1 cellular context compared by ENCODE assay signal in the genomic region with DNA sequence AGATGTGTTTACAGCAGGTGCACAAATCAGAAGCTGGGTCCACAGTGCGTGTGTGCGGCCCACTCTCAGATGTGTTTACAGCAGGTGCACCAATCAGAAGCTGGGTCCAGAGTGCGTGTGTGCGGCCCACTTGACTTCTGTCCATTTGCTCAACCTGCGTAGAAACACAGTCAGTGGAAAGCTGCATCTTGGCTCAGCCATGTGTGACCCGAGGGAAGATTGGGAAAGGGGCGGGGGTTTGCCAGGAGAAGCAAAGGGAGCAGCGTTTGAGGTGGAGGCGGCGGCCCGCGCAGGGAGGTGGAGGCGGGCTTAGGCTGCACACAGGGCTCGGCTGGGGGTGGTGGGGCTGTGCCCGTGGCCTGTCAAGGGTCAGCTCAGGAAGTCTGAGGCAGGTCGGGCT.
TF ChIP-seq lines count a peak whose summit lies in the region.

No MANE protein-coding gene starts in this region.

TF ChIP-seq in HepG2, 621 proteins besides CTCF, POLR2A, EP300 and RAD21 (continued from another document and continues in another):
- TF ChIP-seq MEIS1 (CRISPR knock-in tag; IDR thresholded peaks at IDR 0.05; ENCODE audit: borderline replicate concordance) (no peak), NFIB (CRISPR knock-in tag; IDR thresholded peaks at IDR 0.05; ENCODE audit: borderline replicate concordance) (no peak), SALL1 (CRISPR knock-in tag; IDR thresholded peaks at IDR 0.05) (peak; percentile 29; the same call in 1 of the 2 replicates), TAF1 (CRISPR knock-in tag; IDR thresholded peaks at IDR 0.05) (no peak), TBP (CRISPR knock-in tag; IDR thresholded peaks at IDR 0.05) (no peak), PCBP2 (optimal IDR thresholded peaks at IDR 0.05; ENCODE audit: low read depth, low read length, poor library complexity, severe bottlenecking) (no peak), MED1 (CRISPR knock-in tag; IDR thresholded peaks at IDR 0.05) (no peak), HNRNPLL (IDR thresholded peaks at IDR 0.05; ENCODE audit: low read depth, low read length, poor library complexity, severe bottlenecking) (peak; percentile 83), ZNF280B (CRISPR knock-in tag; IDR thresholded peaks at IDR 0.05; ENCODE audit: borderline replicate concordance) (no peak), SP2 (CRISPR knock-in tag; IDR thresholded peaks at IDR 0.05) (no peak), ZNF615 (CRISPR knock-in tag; IDR thresholded peaks at IDR 0.05; ENCODE audit: borderline replicate concordance) (no peak), HOXA3 (CRISPR knock-in tag; IDR thresholded peaks at IDR 0.05) (no peak; the same call in 1 of the 2 replicates), CREM (IDR thresholded peaks at IDR 0.05) (no peak; the same call in 1 of the 2 replicates), CREM (CRISPR knock-in tag; IDR thresholded peaks at IDR 0.05) (no peak), HNF4A (CRISPR knock-in tag; IDR thresholded peaks at IDR 0.05) (peak; percentile 49; the same call in 1 of the 2 replicates), ZFX (CRISPR knock-in tag; IDR thresholded peaks at IDR 0.05; ENCODE audit: low read depth) (peak; percentile 43; the same call in 1 of the 2 replicates), DBP (CRISPR knock-in tag; IDR thresholded peaks at IDR 0.05; ENCODE audit: not compliant biosample characterization) (no peak), HMG20A (CRISPR knock-in tag; IDR thresholded peaks at IDR 0.05; ENCODE audit: borderline replicate concordance) (no peak), PREB (CRISPR knock-in tag; IDR thresholded peaks at IDR 0.05) (no peak), AGO2 (optimal IDR thresholded peaks at IDR 0.05; ENCODE audit: low read depth, low read length) (peak; percentile 37), ZBTB38 (CRISPR knock-in tag; IDR thresholded peaks at IDR 0.05) (peak; percentile 95; the same call in 1 of the 2 replicates), STAG1 (CRISPR knock-in tag; IDR thresholded peaks at IDR 0.05) (no peak), ZNF749 (CRISPR knock-in tag; IDR thresholded peaks at IDR 0.05; ENCODE audit: borderline replicate concordance) (no peak)
- TF ChIP-seq, protein P1, sequence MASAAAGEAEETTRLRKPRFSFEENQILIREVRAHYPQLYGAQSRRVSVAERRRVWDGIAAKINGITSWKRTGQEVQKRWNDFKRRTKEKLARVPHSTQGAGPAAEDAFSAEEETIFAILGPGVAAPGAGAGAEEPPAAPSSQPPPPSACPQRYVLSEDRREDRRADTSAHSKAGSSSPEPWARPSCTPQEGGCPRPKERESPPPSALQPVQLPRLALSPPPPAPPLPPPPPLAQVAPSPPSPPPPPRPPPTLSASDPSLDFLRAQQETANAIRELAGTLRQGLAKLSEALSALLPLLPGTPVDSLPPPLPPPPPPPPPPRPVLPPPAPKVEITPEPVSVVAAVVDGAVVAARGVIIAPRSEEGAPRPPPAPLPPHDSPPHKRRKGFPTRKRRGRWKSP (CRISPR knock-in tag; IDR thresholded peaks at IDR 0.05) = no peak
- TF ChIP-seq, protein P2, sequence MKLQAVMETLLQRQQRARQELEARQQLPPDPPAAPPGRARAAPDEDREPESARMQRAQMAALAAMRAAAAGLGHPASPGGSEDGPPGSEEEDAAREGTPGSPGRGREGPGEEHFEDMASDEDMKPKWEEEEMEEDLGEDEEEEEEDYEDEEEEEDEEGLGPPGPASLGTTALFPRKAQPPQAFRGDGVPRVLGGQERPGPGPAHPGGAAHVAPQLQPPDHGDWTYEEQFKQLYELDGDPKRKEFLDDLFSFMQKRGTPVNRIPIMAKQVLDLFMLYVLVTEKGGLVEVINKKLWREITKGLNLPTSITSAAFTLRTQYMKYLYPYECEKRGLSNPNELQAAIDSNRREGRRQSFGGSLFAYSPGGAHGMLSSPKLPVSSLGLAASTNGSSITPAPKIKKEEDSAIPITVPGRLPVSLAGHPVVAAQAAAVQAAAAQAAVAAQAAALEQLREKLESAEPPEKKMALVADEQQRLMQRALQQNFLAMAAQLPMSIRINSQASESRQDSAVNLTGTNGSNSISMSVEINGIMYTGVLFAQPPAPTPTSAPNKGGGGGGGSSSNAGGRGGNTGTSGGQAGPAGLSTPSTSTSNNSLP (IDR thresholded peaks at IDR 0.05; ENCODE audit: low read depth, low read length) = no peak
- TF ChIP-seq, protein P3, sequence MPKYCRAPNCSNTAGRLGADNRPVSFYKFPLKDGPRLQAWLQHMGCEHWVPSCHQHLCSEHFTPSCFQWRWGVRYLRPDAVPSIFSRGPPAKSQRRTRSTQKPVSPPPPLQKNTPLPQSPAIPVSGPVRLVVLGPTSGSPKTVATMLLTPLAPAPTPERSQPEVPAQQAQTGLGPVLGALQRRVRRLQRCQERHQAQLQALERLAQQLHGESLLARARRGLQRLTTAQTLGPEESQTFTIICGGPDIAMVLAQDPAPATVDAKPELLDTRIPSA (CRISPR knock-in tag; IDR thresholded peaks at IDR 0.05; ENCODE audit: borderline replicate concordance) = no peak
- TF ChIP-seq, protein P4, sequence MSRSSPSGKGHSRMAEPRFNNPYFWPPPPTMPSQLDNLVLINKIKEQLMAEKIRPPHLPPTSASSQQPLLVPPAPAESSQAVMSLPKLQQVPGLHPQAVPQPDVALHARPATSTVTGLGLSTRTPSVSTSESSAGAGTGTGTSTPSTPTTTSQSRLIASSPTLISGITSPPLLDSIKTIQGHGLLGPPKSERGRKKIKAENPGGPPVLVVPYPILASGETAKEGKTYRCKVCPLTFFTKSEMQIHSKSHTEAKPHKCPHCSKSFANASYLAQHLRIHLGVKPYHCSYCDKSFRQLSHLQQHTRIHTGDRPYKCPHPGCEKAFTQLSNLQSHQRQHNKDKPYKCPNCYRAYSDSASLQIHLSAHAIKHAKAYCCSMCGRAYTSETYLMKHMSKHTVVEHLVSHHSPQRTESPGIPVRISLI (CRISPR knock-in tag; IDR thresholded peaks at IDR 0.05; ENCODE audit: borderline replicate concordance) = no peak
- TF ChIP-seq, protein P5, sequence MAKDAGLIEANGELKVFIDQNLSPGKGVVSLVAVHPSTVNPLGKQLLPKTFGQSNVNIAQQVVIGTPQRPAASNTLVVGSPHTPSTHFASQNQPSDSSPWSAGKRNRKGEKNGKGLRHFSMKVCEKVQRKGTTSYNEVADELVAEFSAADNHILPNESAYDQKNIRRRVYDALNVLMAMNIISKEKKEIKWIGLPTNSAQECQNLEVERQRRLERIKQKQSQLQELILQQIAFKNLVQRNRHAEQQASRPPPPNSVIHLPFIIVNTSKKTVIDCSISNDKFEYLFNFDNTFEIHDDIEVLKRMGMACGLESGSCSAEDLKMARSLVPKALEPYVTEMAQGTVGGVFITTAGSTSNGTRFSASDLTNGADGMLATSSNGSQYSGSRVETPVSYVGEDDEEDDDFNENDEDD (CRISPR knock-in tag; IDR thresholded peaks at IDR 0.05; ENCODE audit: borderline replicate concordance) = no peak
- TF ChIP-seq, protein P6, sequence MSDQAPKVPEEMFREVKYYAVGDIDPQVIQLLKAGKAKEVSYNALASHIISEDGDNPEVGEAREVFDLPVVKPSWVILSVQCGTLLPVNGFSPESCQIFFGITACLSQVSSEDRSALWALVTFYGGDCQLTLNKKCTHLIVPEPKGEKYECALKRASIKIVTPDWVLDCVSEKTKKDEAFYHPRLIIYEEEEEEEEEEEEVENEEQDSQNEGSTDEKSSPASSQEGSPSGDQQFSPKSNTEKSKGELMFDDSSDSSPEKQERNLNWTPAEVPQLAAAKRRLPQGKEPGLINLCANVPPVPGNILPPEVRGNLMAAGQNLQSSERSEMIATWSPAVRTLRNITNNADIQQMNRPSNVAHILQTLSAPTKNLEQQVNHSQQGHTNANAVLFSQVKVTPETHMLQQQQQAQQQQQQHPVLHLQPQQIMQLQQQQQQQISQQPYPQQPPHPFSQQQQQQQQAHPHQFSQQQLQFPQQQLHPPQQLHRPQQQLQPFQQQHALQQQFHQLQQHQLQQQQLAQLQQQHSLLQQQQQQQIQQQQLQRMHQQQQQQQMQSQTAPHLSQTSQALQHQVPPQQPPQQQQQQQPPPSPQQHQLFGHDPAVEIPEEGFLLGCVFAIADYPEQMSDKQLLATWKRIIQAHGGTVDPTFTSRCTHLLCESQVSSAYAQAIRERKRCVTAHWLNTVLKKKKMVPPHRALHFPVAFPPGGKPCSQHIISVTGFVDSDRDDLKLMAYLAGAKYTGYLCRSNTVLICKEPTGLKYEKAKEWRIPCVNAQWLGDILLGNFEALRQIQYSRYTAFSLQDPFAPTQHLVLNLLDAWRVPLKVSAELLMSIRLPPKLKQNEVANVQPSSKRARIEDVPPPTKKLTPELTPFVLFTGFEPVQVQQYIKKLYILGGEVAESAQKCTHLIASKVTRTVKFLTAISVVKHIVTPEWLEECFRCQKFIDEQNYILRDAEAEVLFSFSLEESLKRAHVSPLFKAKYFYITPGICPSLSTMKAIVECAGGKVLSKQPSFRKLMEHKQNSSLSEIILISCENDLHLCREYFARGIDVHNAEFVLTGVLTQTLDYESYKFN (CRISPR knock-in tag; conservative IDR thresholded peaks at IDR 0.05) = peak; percentile 77
- TF ChIP-seq, protein P7, sequence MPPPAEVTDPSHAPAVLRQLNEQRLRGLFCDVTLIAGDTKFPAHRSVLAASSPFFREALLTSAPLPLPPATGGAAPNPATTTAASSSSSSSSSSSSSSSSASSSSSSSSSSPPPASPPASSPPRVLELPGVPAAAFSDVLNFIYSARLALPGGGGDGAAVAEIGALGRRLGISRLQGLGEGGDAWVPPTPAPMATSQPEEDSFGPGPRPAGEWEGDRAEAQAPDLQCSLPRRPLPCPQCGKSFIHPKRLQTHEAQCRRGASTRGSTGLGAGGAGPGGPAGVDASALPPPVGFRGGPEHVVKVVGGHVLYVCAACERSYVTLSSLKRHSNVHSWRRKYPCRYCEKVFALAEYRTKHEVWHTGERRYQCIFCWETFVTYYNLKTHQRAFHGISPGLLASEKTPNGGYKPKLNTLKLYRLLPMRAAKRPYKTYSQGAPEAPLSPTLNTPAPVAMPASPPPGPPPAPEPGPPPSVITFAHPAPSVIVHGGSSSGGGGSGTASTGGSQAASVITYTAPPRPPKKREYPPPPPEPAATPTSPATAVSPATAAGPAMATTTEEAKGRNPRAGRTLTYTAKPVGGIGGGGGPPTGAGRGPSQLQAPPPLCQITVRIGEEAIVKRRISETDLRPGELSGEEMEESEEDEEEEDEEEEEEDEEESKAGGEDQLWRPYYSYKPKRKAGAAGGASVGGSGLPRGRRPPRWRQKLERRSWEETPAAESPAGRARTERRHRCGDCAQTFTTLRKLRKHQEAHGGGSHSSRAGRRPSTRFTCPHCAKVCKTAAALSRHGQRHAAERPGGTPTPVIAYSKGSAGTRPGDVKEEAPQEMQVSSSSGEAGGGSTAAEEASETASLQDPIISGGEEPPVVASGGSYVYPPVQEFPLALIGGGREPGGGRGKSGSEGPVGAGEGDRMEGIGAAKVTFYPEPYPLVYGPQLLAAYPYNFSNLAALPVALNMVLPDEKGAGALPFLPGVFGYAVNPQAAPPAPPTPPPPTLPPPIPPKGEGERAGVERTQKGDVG (CRISPR knock-in tag; IDR thresholded peaks at IDR 0.05; ENCODE audit: borderline replicate concordance) = peak; percentile 79; the same call in 1 of the 2 replicates
- TF ChIP-seq, protein P8, sequence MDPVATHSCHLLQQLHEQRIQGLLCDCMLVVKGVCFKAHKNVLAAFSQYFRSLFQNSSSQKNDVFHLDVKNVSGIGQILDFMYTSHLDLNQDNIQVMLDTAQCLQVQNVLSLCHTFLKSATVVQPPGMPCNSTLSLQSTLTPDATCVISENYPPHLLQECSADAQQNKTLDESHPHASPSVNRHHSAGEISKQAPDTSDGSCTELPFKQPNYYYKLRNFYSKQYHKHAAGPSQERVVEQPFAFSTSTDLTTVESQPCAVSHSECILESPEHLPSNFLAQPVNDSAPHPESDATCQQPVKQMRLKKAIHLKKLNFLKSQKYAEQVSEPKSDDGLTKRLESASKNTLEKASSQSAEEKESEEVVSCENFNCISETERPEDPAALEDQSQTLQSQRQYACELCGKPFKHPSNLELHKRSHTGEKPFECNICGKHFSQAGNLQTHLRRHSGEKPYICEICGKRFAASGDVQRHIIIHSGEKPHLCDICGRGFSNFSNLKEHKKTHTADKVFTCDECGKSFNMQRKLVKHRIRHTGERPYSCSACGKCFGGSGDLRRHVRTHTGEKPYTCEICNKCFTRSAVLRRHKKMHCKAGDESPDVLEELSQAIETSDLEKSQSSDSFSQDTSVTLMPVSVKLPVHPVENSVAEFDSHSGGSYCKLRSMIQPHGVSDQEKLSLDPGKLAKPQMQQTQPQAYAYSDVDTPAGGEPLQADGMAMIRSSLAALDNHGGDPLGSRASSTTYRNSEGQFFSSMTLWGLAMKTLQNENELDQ (CRISPR knock-in tag; IDR thresholded peaks at IDR 0.05; ENCODE audit: borderline replicate concordance) = no peak
